In genomic region chr19:1592023-1592754, GRCh38 we compare ENCODE assay signal across 8 cellular contexts. TPM values are rescaled to one million over a fixed set of nuclear protein-coding genes. Genes with fewer than 3 reads are reported as not detected.
DNase-seq lines count a peak whose midpoint lies in the region; ATAC-seq and TF ChIP-seq lines count a peak whose summit lies in the region.

No MANE protein-coding gene starts in this region.

- no peaks in the 10 kb centered on the region for H3K36me3 ChIP-seq in CD8-positive, alpha-beta T cell (ENCODE audit: insufficient read depth, low read length)
- peaks cover 19% of the 10 kb centered on the region for H3K36me3 ChIP-seq in endodermal cell (ENCODE audit: control insufficient read depth, insufficient read depth, low read length)

- intact Hi-C loops in CD8-positive, alpha-beta T cell (cut with DNase I, micrococcal nuclease): loop anchor here (1.0 to 5.0 kb wide), 7 partner anchors 13 to 220 kb away; partner anchors contain the start of genes MEX3D (in 2 of the 2), TCF3 (in 2 of the 2), UQCR11 (in 2 of the 2) and ATP8B3 (in 1 of the 2)

- peak overlapping the region; percentile 95 for H3K4me3 ChIP-seq in CD8-positive, alpha-beta T cell (ENCODE audit: low read depth, low read length)
- peak overlapping the region; percentile 96 for H3K4me3 ChIP-seq in endodermal cell (ENCODE audit: low read length)

- no peaks in the 10 kb centered on the region for H3K27me3 ChIP-seq in CD8-positive, alpha-beta T cell (ENCODE audit: insufficient read depth, low read length)
- no peaks in the 10 kb centered on the region for H3K27me3 ChIP-seq in endodermal cell (ENCODE audit: control insufficient read depth, insufficient read depth, low read length, poor library complexity, severe bottlenecking)

- H3K27ac Mint-ChIP-seq in CD8-positive, alpha-beta T cell: peak overlapping the region; percentile 91
- H3K27ac Mint-ChIP-seq in endodermal cell (peak overlapping the region; percentile 83), mesothelial cell of epicardium (peak overlapping the region; percentile 92)

- peak overlapping the region; percentile 100 for H3K9ac ChIP-seq in endodermal cell (ENCODE audit: extremely low read depth, low read length, poor library complexity, severe bottlenecking)

- peaks cover 7% of the 10 kb centered on the region for H3K36me3 Mint-ChIP-seq in CD8-positive, alpha-beta T cell
- H3K36me3 Mint-ChIP-seq in endodermal cell (ENCODE audit: low read depth): peaks cover 25% of the 10 kb centered on the region
- H3K36me3 Mint-ChIP-seq in mesothelial cell of epicardium: peaks cover 10% of the 10 kb centered on the region

- H3K4me1 Mint-ChIP-seq in CD8-positive, alpha-beta T cell (ENCODE audit: low read depth): peaks cover 22% of the 10 kb centered on the region
- peaks cover 9% of the 10 kb centered on the region for H3K4me1 Mint-ChIP-seq in endodermal cell
- H3K4me1 Mint-ChIP-seq in mesothelial cell of epicardium: peaks cover 27% of the 10 kb centered on the region

- peak; percentile 68 to 90 (median 81) for DNase-seq in CD8-positive, alpha-beta T cell
- DNase-seq in NCI-H82 treated with DMSO at 0.1 percent for 48 hours (lab: John Stamatoyannopoulos, UW; ENCODE audit: unreplicated experiment) (peak; percentile 11), endodermal cell (peak; percentile 90), mesothelial cell of epicardium (ENCODE audit: low spot score in 2 of 2, unreplicated experiment in 2 of 2) (peak; percentile 79 to 88)
- DNase-seq in activated CD8-positive, alpha-beta memory T cell treated with anti-CD3 and anti-CD28 coated beads, Interleukin-2, amount 50 U/mL, for 24 hours (ENCODE audit: extremely low read depth): peak; percentile 45
- peak; percentile 71 for DNase-seq in stimulated activated CD8-positive, alpha-beta memory T cell treated with anti-CD3 and anti-CD28 coated beads, Interleukin-15, amount 100 ng/mL, for 24 hours (ENCODE audit: low read depth)

- peaks cover 18% of the 10 kb centered on the region for H3K4me1 ChIP-seq in CD8-positive, alpha-beta T cell (ENCODE audit: insufficient read depth, low read length)
- no peaks in the 10 kb centered on the region for H3K4me1 ChIP-seq in endodermal cell (ENCODE audit: control insufficient read depth, insufficient read depth, low read length)

- POLR2A ChIA-PET in CD8-positive, alpha-beta T cell (lab: Charles Lee): interaction anchor here (0.5 to 2.2 kb wide), 8 partner anchors 9 to 186 kb away, joined by 3 to 26 read pairs (median 4); partner anchors contain the start of genes TCF3 and UQCR11

- 0 to 1% methylated on average over 15 to 92 of the region's 94 CpGs for WGBS in endodermal cell (ENCODE audit: insufficient coverage in 1 of 2, insufficient read length in 1 of 2), 2 experiments

- no peaks in the 10 kb centered on the region for H3K27me3 Mint-ChIP-seq in CD8-positive, alpha-beta T cell (ENCODE audit: low read depth)
- no peaks in the 10 kb centered on the region for H3K27me3 Mint-ChIP-seq in endodermal cell (ENCODE audit: insufficient read depth)
- H3K27me3 Mint-ChIP-seq in mesothelial cell of epicardium (ENCODE audit: low read depth): no peaks in the 10 kb centered on the region

- CTCF ChIA-PET in CD8-positive, alpha-beta T cell (lab: Charles Lee): interaction anchor here (1.4 to 2.0 kb wide), 2 partner anchors 60 to 80 kb away, joined by 4 to 9 read pairs; partner anchors contain the start of gene TCF3

- TF ChIP-seq CTCF in CD8-positive, alpha-beta T cell (IDR thresholded peaks at IDR 0.05): no peak
- no peak for TF ChIP-seq CTCF in endodermal cell (conservative IDR thresholded peaks at IDR 0.05)
- no peak for TF ChIP-seq CTCF in mesothelial cell of epicardium (IDR thresholded peaks at IDR 0.05; ENCODE audit: unreplicated experiment)

- H3K4me3 Mint-ChIP-seq in CD8-positive, alpha-beta T cell: peak overlapping the region; percentile 88
- H3K4me3 Mint-ChIP-seq in endodermal cell: peak overlapping the region; percentile 91
- peak overlapping the region; percentile 83 for H3K4me3 Mint-ChIP-seq in mesothelial cell of epicardium

- H3K9me3 Mint-ChIP-seq in CD8-positive, alpha-beta T cell: no peaks in the 10 kb centered on the region
- no peaks in the 10 kb centered on the region for H3K9me3 Mint-ChIP-seq in endodermal cell
- no peaks in the 10 kb centered on the region for H3K9me3 Mint-ChIP-seq in mesothelial cell of epicardium

- no peaks in the 10 kb centered on the region for H3K9me3 ChIP-seq in CD8-positive, alpha-beta T cell (ENCODE audit: low read length)
- no peaks in the 10 kb centered on the region for H3K9me3 ChIP-seq in endodermal cell (ENCODE audit: control insufficient read depth, low read length)

- peak overlapping the region; percentile 84 for H3K27ac ChIP-seq in CD8-positive, alpha-beta T cell (ENCODE audit: low read depth, low read length)
- H3K27ac ChIP-seq in endodermal cell (ENCODE audit: low read depth, low read length): peak overlapping the region; percentile 100

- peak; percentile 78 for ATAC-seq in CD8-positive, alpha-beta T cell
- peak; percentile 74 for ATAC-seq in GM19372 (IDR thresholded peaks at IDR 0.05; ENCODE audit: low read depth, unreplicated experiment)
- peak; percentile 61 for ATAC-seq in HG03520 (IDR thresholded peaks at IDR 0.05; ENCODE audit: unreplicated experiment)

RNA-seq across cellular contexts. Expression of gene MBD3, which starts 0.5 kb away (rescaled TPM):
- total RNA-seq in CD8-positive, alpha-beta T cell: 10 to 100 TPM; 31.0 to 37.2 TPM
- total RNA-seq in endodermal cell (100 to 1,000 TPM; 108 TPM), mesothelial cell of epicardium (103 to 111 TPM (median 105 TPM) in 3 replicates)
- 61.7 TPM for polyA plus RNA-seq in endodermal cell (2013, experiment 1 of 2)
- 63.0 TPM for polyA plus RNA-seq in endodermal cell (2013, experiment 2 of 2)

RNA-seq across cellular contexts. Expression of gene UQCR11, which starts 13.1 kb away (rescaled TPM):
- 10 to 100 TPM; 97.1 to 98.0 TPM for total RNA-seq in CD8-positive, alpha-beta T cell
- total RNA-seq in endodermal cell: 100 to 1,000 TPM; 171 to 195 TPM
- 139 TPM for polyA plus RNA-seq in endodermal cell (2013, experiment 1 of 2)
- 137 TPM for polyA plus RNA-seq in endodermal cell (2013, experiment 2 of 2)
- 143 to 154 TPM (median 153 TPM) in 3 replicates for total RNA-seq in mesothelial cell of epicardium

RNA-seq across cellular contexts. Expression of gene MEX3D, which starts 24.1 kb away (rescaled TPM):
- 1 to 10 TPM; 1.5 to 1.7 TPM for total RNA-seq in CD8-positive, alpha-beta T cell
- total RNA-seq in endodermal cell (100 to 1,000 TPM in 1 of 2 donors, 10 to 100 TPM in 1; 94.1 to 103 TPM), mesothelial cell of epicardium (91.7 to 96.3 TPM (median 93.1 TPM) in 3 replicates)
- polyA plus RNA-seq in endodermal cell (2013, experiment 1 of 2): 50.7 TPM
- polyA plus RNA-seq in endodermal cell (2013, experiment 2 of 2): 52.4 TPM

Comparison
In these comparisons a context has a peak if more than half of its experiments do, and no peak if none do; other contexts are left out.
1. Peak in every context shown above with its lines: DNase-seq, ATAC-seq, H3K4me3 ChIP-seq and H3K27ac ChIP-seq.
2. DNase-seq: peak in every context shown above with its lines; median percentile 90 in endodermal cell; 84 in mesothelial cell of epicardium; 81 in CD8-positive, alpha-beta T cell; 71 in stimulated activated CD8-positive, alpha-beta memory T cell treated with anti-CD3 and anti-CD28 coated beads, Interleukin-15, amount 100 ng/mL, for 24 hours; 45 in activated CD8-positive, alpha-beta memory T cell treated with anti-CD3 and anti-CD28 coated beads, Interleukin-2, amount 50 U/mL, for 24 hours; 11 in NCI-H82 treated with DMSO at 0.1 percent for 48 hours.
3. RNA of gene MEX3D, which starts 24.1 kb away (total RNA-seq): 94.1 to 103 TPM in endodermal cell and 91.7 to 96.3 TPM in mesothelial cell of epicardium; 1.5 to 1.7 TPM in CD8-positive, alpha-beta T cell; every median in the first group is over 10 times any median in the second.